In the genomic region with DNA sequence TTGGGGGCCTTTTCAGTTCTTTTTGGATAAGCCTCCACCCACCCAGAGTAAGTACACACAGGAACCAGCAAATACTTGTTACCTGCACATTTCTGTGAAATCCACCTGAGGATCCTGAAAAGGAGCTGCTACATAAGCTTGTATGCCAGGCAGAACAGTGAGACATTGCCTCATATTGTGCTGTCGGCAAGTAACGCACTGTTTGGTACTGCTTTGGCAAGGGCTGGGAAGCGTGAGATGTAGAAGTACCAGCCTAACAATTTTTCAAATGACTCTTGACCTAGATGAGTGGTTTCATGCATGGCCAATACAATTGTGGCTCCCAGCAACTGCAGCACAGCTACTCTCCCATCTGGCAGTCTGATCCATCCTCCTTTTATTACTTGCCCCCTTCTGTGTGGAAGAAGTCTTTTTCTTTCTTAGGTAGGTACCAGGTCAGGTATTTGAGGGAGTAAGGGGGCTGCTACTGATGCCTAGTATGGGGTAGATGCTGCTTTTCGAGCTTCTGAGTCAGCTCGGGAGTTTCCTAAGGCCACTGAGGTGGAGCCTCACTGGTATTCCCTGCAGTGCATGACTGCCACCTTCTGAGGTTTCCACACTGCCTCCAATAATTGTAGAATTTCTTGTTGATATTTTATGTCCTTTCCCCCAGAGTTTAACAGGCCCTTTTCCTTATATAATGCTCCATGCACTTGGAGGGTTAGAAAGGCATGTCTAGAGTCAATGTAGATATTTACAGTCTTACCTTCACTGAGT, we compare ENCODE assay signal across 30 cellular contexts.
A peak's percentile ranks its signal among the peaks of the same experiment; 100 is the strongest.
DNase-seq lines count a peak whose midpoint lies in the region; ATAC-seq and TF ChIP-seq lines count a peak whose summit lies in the region.
"Had no signal": no experiment of that assay in that cellular context is flagged by ENCODE, and none has a peak within 500 bp of the region (broad histone marks: within the 10 kb centered on the region; RNA-seq: fewer than 3 reads in every experiment).

No MANE protein-coding gene starts in this region.

- H3K4me3 ChIP-seq in OCI-LY3 (ENCODE audit: low read length) (no peak overlapping the region), parathyroid adenoma (ENCODE audit: low read depth, low read length) (no peak overlapping the region)
- H3K4me3 ChIP-seq: ascending aorta, cardiac muscle cell, esophagus squamous epithelium, left ventricle myocardium inferior, smooth muscle cell, stomach, transverse colon had no signal

- intact Hi-C loops in head of caudate nucleus (cut with DNase I), result no loop called here

- no peaks in the 10 kb centered on the region for H4K20me1 ChIP-seq in OCI-LY3 (ENCODE audit: insufficient read depth, low read length)

- no peak overlapping the region for H3K4me3 Mint-ChIP-seq in activated T-cell treated with anti-CD3 and anti-CD28 coated beads, Interleukin-2, amount 50 U/mL, for 24 hours
- H3K4me3 Mint-ChIP-seq: activated B cell treated with CpG ODN at 0.5 μM for 24 hours; activated naive CD8-positive, alpha-beta T cell treated with anti-CD3 and anti-CD28 coated beads, Interleukin-2, amount 10 ng/mL, durations not matched to agents 7 days and 5 days; immature natural killer cell; naive thymus-derived CD8-positive, alpha-beta T cell had no signal

- DNase-seq in DMS79 (lab: John Stamatoyannopoulos, UW) (peak; percentile 44), head of caudate nucleus (peak in 30 of 42 donors; percentile 2 to 68 (median 22)), retina (no peak)
- DNase-seq in activated T-cell treated with anti-CD3 and anti-CD28 coated beads, Interleukin-2, amount 50 U/mL, for 24 hours, result no peak
- DNase-seq: ACHN; activated B cell treated with CpG ODN at 0.5 μM for 24 hours; activated CD4-positive, alpha-beta T cell treated with anti-CD3 and anti-CD28 coated beads, Interleukin-2, amount 50 U/mL, for 4 hours; activated CD8-positive, alpha-beta memory T cell treated with anti-CD3 and anti-CD28 coated beads, Interleukin-2, amount 50 U/mL, for 4 hours; activated effector memory CD4-positive, alpha-beta T cell treated with Interleukin-2 at 50 U/mL for 16 hours; activated naive CD8-positive, alpha-beta T cell treated with anti-CD3 and anti-CD28 coated beads, Interleukin-2, amount 10 ng/mL, durations not matched to agents 7 days and 5 days; cortex of kidney; DND-41; esophagus squamous epithelium; foreskin melanocyte; immature natural killer cell; left ventricle myocardium inferior; NCI-H1092; NCI-H1694 treated with DMSO at 0.1 percent for 48 hours; NCI-H524; SHP77 treated with DMSO at 0.1 percent for 48 hours; stomach; transverse colon had no signal

- no peaks in the 10 kb centered on the region for H3K4me1 Mint-ChIP-seq in activated T-cell treated with anti-CD3 and anti-CD28 coated beads, Interleukin-2, amount 50 U/mL, for 24 hours (ENCODE audit: low read depth)
- H3K4me1 Mint-ChIP-seq: activated B cell treated with CpG ODN at 0.5 μM for 24 hours; activated naive CD8-positive, alpha-beta T cell treated with anti-CD3 and anti-CD28 coated beads, Interleukin-2, amount 10 ng/mL, durations not matched to agents 7 days and 5 days; immature natural killer cell; naive thymus-derived CD8-positive, alpha-beta T cell had no signal

- H3K4me2 ChIP-seq in OCI-LY3 (ENCODE audit: low read length) (no peak overlapping the region), parathyroid adenoma (ENCODE audit: low read length) (no peak overlapping the region)
- H3K4me2 ChIP-seq: smooth muscle cell had no signal

- no peaks in the 10 kb centered on the region for H3K36me3 ChIP-seq in OCI-LY3 (replicated peaks; ENCODE audit: low read depth, low read length)
- no peaks in the 10 kb centered on the region for H3K36me3 ChIP-seq in parathyroid adenoma (ENCODE audit: control insufficient read depth, insufficient read depth, low read length)
- H3K36me3 ChIP-seq: ascending aorta, cardiac muscle cell, esophagus squamous epithelium, left ventricle myocardium inferior, stomach, transverse colon had no signal

- no peak overlapping the region for H2AFZ ChIP-seq in OCI-LY3 (ENCODE audit: low read depth, low read length)
- no peak overlapping the region for H2AFZ ChIP-seq in parathyroid adenoma

- peaks cover 51% of the 10 kb centered on the region for H3K9me3 Mint-ChIP-seq in activated T-cell treated with anti-CD3 and anti-CD28 coated beads, Interleukin-2, amount 50 U/mL, for 24 hours

- no peak overlapping the region for H3K27ac ChIP-seq in OCI-LY3 (ENCODE audit: low read length)
- no peak overlapping the region for H3K27ac ChIP-seq in parathyroid adenoma
- H3K27ac ChIP-seq: ascending aorta, cardiac muscle cell, esophagus squamous epithelium, left ventricle myocardium inferior, stomach, transverse colon had no signal

- H3K27ac Mint-ChIP-seq in activated T-cell treated with anti-CD3 and anti-CD28 coated beads, Interleukin-2, amount 50 U/mL, for 24 hours, result no peak overlapping the region
- H3K27ac Mint-ChIP-seq: activated B cell treated with CpG ODN at 0.5 μM for 24 hours; activated naive CD8-positive, alpha-beta T cell treated with anti-CD3 and anti-CD28 coated beads, Interleukin-2, amount 10 ng/mL, durations not matched to agents 7 days and 5 days; immature natural killer cell; naive thymus-derived CD8-positive, alpha-beta T cell had no signal

- H3K27me3 ChIP-seq in OCI-LY3 (ENCODE audit: low read depth, low read length), result no peaks in the 10 kb centered on the region
- H3K27me3 ChIP-seq in parathyroid adenoma (ENCODE audit: control insufficient read depth, insufficient read depth, low read length), result no peaks in the 10 kb centered on the region
- H3K27me3 ChIP-seq: ascending aorta, cardiac muscle cell, esophagus squamous epithelium, stomach, transverse colon had no signal

- H3K9ac ChIP-seq in OCI-LY3 (ENCODE audit: low read length) (no peak overlapping the region), parathyroid adenoma (no peak overlapping the region)

- H3K36me3 Mint-ChIP-seq in activated T-cell treated with anti-CD3 and anti-CD28 coated beads, Interleukin-2, amount 50 U/mL, for 24 hours (ENCODE audit: low read depth), result peaks cover 4% of the 10 kb centered on the region
- H3K36me3 Mint-ChIP-seq: activated naive CD8-positive, alpha-beta T cell treated with anti-CD3 and anti-CD28 coated beads, Interleukin-2, amount 10 ng/mL, durations not matched to agents 7 days and 5 days had no signal

- H3K4me1 ChIP-seq in OCI-LY3 (ENCODE audit: low read length) (no peaks in the 10 kb centered on the region), parathyroid adenoma (no peaks in the 10 kb centered on the region)
- H3K4me1 ChIP-seq: ascending aorta, esophagus squamous epithelium, left ventricle myocardium inferior, stomach, transverse colon had no signal

- TF ChIP-seq CTCF in OCI-LY3 (IDR thresholded peaks at IDR 0.05; ENCODE audit: low read depth, low read length), result peak; percentile 19
- TF ChIP-seq CTCF in parathyroid adenoma (IDR thresholded peaks at IDR 0.05), result peak; percentile 28

- ATAC-seq in HG02610 (IDR thresholded peaks at IDR 0.05; ENCODE audit: unreplicated experiment), result no peak
- ATAC-seq in GM18909 (IDR thresholded peaks at IDR 0.05; ENCODE audit: poor library complexity, unreplicated experiment), result no peak
- ATAC-seq: naive thymus-derived CD8-positive, alpha-beta T cell had no signal

- H3K9me3 ChIP-seq in OCI-LY3 (ENCODE audit: insufficient read depth, low read length) (no peaks in the 10 kb centered on the region), parathyroid adenoma (ENCODE audit: control insufficient read depth, low read length) (no peaks in the 10 kb centered on the region)

- H3K27me3 Mint-ChIP-seq in activated T-cell treated with anti-CD3 and anti-CD28 coated beads, Interleukin-2, amount 50 U/mL, for 24 hours, result no peaks in the 10 kb centered on the region
- H3K27me3 Mint-ChIP-seq: activated B cell treated with CpG ODN at 0.5 μM for 24 hours; activated naive CD8-positive, alpha-beta T cell treated with anti-CD3 and anti-CD28 coated beads, Interleukin-2, amount 10 ng/mL, durations not matched to agents 7 days and 5 days; naive thymus-derived CD8-positive, alpha-beta T cell had no signal

- no peaks in the 10 kb centered on the region for H3K79me2 ChIP-seq in OCI-LY3 (ENCODE audit: low read length)
- H3K79me2 ChIP-seq in parathyroid adenoma, result no peaks in the 10 kb centered on the region

Comparison
In these comparisons a context has a peak if more than half of its experiments do, and no peak if none do; other contexts are left out.
1. DNase-seq: peak in DMS79 (single experiment) and head of caudate nucleus (30 of 42); none in activated T-cell treated with anti-CD3 and anti-CD28 coated beads, Interleukin-2, amount 50 U/mL, for 24 hours (single experiment) and retina (single experiment).